ENCODE assay signal across 1 cellular context in the genomic region with DNA sequence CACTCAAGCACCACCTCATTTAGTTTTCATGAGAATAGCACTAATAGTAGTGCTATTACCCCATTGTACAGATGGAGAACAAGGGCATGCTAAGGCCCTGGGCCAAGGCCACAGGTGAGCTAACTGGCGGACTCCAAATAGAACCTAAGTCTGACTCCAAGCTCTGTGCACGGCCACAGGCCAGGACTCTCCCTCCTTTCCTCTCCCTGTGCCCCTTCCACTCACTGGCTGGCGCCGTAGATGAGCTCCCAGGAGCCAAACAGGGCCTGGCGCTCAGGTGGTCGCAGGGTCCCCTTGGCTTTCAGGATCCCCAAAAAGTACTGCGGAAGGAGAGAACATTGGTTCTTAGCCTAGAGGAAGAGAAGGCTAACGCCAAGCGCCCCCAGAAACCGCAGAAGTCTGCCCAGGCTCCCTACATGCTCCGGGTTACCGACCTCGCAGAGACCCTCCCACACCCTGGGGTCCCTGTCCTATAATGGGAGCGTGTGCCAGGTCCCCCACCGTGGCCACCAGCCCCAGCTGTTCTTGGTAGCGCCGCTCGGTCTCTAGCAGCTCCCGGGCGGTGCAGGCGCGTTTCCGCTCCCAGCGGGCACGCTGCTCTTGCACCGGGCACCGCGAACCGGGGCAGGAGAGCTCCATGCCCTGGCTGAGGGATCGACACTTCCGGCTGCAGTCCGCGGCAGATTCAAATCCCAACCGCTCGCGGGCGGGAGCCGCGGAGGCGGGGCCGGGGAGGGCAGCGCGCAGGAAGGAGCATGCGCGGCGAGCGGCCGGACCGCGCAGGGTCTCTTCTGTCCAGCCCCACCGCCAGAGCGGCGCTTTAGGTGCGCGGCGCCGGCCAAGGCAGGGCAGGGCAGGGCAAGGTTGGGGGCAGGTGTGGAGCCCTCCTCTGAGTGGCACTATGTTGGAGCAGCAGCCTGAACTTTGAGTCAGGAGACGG.
TF ChIP-seq lines count a peak whose summit lies in the region.

A gene with protein sequence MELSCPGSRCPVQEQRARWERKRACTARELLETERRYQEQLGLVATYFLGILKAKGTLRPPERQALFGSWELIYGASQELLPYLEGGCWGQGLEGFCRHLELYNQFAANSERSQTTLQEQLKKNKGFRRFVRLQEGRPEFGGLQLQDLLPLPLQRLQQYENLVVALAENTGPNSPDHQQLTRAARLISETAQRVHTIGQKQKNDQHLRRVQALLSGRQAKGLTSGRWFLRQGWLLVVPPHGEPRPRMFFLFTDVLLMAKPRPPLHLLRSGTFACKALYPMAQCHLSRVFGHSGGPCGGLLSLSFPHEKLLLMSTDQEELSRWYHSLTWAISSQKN (minus strand): TSS at position 665 of the 940 bp plus-strand sequence. CDS start 26 bp downstream, at position 639.

TF ChIP-seq in HepG2, 621 proteins besides CTCF, POLR2A, EP300 and RAD21 (continued from another document and continues in another):
- TF ChIP-seq CBX5 (CRISPR knock-in tag; IDR thresholded peaks at IDR 0.05; ENCODE audit: borderline replicate concordance), result no peak
- TF ChIP-seq PITX1 (CRISPR knock-in tag; IDR thresholded peaks at IDR 0.05), result peak; percentile 74
- no peak for TF ChIP-seq NR1H2 (CRISPR knock-in tag; IDR thresholded peaks at IDR 0.05; ENCODE audit: borderline replicate concordance, low read depth)
- 0 out of 2 replicates have a peak, but pooled peaks have one; percentile 35 for TF ChIP-seq RFXANK (CRISPR knock-in tag; IDR thresholded peaks at IDR 0.05)
- TF ChIP-seq, protein P1, sequence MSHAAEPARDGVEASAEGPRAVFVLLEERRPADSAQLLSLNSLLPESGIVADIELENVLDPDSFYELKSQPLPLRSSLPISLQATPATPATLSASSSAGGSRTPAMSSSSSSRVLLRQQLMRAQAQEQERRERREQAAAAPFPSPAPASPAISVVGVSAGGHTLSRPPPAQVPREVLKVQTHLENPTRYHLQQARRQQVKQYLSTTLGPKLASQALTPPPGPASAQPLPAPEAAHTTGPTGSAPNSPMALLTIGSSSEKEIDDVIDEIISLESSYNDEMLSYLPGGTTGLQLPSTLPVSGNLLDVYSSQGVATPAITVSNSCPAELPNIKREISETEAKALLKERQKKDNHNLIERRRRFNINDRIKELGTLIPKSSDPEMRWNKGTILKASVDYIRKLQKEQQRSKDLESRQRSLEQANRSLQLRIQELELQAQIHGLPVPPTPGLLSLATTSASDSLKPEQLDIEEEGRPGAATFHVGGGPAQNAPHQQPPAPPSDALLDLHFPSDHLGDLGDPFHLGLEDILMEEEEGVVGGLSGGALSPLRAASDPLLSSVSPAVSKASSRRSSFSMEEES (CRISPR knock-in tag; IDR thresholded peaks at IDR 0.05), result peak; percentile 39; the same call in 1 of the 2 replicates
- TF ChIP-seq ERF (CRISPR knock-in tag; IDR thresholded peaks at IDR 0.05), result peak; percentile 92; the same call in 1 of the 2 replicates
- no peak for TF ChIP-seq ZNF17 (CRISPR knock-in tag; IDR thresholded peaks at IDR 0.05)
- peak; percentile 99 for TF ChIP-seq REL (CRISPR knock-in tag; conservative IDR thresholded peaks at IDR 0.05)
- TF ChIP-seq, protein P2, sequence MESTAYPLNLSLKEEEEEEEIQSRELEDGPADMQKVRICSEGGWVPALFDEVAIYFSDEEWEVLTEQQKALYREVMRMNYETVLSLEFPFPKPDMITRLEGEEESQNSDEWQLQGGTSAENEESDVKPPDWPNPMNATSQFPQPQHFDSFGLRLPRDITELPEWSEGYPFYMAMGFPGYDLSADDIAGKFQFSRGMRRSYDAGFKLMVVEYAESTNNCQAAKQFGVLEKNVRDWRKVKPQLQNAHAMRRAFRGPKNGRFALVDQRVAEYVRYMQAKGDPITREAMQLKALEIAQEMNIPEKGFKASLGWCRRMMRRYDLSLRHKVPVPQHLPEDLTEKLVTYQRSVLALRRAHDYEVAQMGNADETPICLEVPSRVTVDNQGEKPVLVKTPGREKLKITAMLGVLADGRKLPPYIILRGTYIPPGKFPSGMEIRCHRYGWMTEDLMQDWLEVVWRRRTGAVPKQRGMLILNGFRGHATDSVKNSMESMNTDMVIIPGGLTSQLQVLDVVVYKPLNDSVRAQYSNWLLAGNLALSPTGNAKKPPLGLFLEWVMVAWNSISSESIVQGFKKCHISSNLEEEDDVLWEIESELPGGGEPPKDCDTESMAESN (CRISPR knock-in tag; conservative IDR thresholded peaks at IDR 0.05), result peak; percentile 98
- TF ChIP-seq, protein P3, sequence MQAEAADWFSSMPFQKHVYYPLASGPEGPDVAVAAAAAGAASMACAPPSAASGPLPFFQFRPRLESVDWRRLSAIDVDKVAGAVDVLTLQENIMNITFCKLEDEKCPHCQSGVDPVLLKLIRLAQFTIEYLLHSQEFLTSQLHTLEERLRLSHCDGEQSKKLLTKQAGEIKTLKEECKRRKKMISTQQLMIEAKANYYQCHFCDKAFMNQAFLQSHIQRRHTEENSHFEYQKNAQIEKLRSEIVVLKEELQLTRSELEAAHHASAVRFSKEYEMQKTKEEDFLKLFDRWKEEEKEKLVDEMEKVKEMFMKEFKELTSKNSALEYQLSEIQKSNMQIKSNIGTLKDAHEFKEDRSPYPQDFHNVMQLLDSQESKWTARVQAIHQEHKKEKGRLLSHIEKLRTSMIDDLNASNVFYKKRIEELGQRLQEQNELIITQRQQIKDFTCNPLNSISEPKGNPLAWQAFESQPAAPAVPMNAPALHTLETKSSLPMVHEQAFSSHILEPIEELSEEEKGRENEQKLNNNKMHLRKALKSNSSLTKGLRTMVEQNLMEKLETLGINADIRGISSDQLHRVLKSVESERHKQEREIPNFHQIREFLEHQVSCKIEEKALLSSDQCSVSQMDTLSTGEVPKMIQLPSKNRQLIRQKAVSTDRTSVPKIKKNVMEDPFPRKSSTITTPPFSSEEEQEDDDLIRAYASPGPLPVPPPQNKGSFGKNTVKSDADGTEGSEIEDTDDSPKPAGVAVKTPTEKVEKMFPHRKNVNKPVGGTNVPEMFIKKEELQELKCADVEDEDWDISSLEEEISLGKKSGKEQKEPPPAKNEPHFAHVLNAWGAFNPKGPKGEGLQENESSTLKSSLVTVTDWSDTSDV (CRISPR knock-in tag; IDR thresholded peaks at IDR 0.05), result no peak
- TF ChIP-seq ZSCAN29 (CRISPR knock-in tag; conservative IDR thresholded peaks at IDR 0.05), result no peak
- no peak for TF ChIP-seq ZNF24 (IDR thresholded peaks at IDR 0.05)
- peak; percentile 67; the same call in 1 of the 2 replicates for TF ChIP-seq ZNF747 (CRISPR knock-in tag; IDR thresholded peaks at IDR 0.05; ENCODE audit: borderline replicate concordance)
- peak; percentile 58 for TF ChIP-seq STAG1 (CRISPR knock-in tag; IDR thresholded peaks at IDR 0.05)
- TF ChIP-seq, protein P4, sequence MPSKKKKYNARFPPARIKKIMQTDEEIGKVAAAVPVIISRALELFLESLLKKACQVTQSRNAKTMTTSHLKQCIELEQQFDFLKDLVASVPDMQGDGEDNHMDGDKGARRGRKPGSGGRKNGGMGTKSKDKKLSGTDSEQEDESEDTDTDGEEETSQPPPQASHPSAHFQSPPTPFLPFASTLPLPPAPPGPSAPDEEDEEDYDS (CRISPR knock-in tag; IDR thresholded peaks at IDR 0.05), result peak; percentile 45
- TF ChIP-seq SRSF4 (IDR thresholded peaks at IDR 0.05; ENCODE audit: low read depth, low read length, poor library complexity, severe bottlenecking), result no peak
- TF ChIP-seq, protein P5, sequence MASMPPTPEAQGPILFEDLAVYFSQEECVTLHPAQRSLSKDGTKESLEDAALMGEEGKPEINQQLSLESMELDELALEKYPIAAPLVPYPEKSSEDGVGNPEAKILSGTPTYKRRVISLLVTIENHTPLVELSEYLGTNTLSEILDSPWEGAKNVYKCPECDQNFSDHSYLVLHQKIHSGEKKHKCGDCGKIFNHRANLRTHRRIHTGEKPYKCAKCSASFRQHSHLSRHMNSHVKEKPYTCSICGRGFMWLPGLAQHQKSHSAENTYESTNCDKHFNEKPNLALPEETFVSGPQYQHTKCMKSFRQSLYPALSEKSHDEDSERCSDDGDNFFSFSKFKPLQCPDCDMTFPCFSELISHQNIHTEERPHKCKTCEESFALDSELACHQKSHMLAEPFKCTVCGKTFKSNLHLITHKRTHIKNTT (CRISPR knock-in tag; IDR thresholded peaks at IDR 0.05), result no peak
- TF ChIP-seq, protein P6, sequence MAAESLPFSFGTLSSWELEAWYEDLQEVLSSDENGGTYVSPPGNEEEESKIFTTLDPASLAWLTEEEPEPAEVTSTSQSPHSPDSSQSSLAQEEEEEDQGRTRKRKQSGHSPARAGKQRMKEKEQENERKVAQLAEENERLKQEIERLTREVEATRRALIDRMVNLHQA (CRISPR knock-in tag; IDR thresholded peaks at IDR 0.05), result no peak
- TF ChIP-seq SIX1 (CRISPR knock-in tag; IDR thresholded peaks at IDR 0.05; ENCODE audit: borderline replicate concordance), result no peak
- peak; percentile 93; the same call in 1 of the 2 replicates for TF ChIP-seq SIN3A (IDR thresholded peaks at IDR 0.05; ENCODE audit: borderline replicate concordance, low read depth, low read length)
- TF ChIP-seq ZFP36 (IDR thresholded peaks at IDR 0.05; ENCODE audit: borderline replicate concordance, low read depth, low read length, partially characterized antibody), result no peak
- TF ChIP-seq, protein P7, sequence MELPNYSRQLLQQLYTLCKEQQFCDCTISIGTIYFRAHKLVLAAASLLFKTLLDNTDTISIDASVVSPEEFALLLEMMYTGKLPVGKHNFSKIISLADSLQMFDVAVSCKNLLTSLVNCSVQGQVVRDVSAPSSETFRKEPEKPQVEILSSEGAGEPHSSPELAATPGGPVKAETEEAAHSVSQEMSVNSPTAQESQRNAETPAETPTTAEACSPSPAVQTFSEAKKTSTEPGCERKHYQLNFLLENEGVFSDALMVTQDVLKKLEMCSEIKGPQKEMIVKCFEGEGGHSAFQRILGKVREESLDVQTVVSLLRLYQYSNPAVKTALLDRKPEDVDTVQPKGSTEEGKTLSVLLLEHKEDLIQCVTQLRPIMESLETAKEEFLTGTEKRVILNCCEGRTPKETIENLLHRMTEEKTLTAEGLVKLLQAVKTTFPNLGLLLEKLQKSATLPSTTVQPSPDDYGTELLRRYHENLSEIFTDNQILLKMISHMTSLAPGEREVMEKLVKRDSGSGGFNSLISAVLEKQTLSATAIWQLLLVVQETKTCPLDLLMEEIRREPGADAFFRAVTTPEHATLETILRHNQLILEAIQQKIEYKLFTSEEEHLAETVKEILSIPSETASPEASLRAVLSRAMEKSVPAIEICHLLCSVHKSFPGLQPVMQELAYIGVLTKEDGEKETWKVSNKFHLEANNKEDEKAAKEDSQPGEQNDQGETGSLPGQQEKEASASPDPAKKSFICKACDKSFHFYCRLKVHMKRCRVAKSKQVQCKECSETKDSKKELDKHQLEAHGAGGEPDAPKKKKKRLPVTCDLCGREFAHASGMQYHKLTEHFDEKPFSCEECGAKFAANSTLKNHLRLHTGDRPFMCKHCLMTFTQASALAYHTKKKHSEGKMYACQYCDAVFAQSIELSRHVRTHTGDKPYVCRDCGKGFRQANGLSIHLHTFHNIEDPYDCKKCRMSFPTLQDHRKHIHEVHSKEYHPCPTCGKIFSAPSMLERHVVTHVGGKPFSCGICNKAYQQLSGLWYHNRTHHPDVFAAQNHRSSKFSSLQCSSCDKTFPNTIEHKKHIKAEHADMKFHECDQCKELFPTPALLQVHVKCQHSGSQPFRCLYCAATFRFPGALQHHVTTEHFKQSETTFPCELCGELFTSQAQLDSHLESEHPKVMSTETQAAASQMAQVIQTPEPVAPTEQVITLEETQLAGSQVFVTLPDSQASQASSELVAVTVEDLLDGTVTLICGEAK (IDR thresholded peaks at IDR 0.05), result no peak
- TF ChIP-seq, protein P7 (CRISPR knock-in tag; IDR thresholded peaks at IDR 0.05), result 0 out of 2 replicates have a peak, but pooled peaks have one; percentile 61
- TF ChIP-seq ZNF234 (CRISPR knock-in tag; conservative IDR thresholded peaks at IDR 0.05), result no peak
